In the genomic region with DNA sequence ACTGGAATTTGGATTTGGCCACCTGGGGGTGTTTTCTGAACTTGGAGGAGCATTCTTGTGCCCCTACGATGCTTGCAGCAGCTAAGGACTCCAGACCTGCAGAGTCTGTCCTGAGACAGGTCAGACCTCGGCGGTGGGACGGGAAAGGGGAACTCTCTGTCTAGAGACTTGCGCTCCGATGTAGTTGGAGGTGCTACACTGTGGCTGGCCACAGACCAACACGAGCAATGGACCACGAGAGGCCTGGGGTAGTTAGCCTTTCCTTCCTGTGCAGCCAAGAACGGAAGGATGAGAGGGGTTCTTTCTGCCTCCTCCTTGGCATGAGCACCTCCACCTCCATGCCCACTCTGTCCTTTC, we compare ENCODE assay signal across 16 cellular contexts. TPM values are rescaled to one million over a fixed set of nuclear protein-coding genes. Genes with fewer than 3 reads are reported as not detected.
DNase-seq lines count a peak whose midpoint lies in the region; ATAC-seq and TF ChIP-seq lines count a peak whose summit lies in the region.
"Had no signal": no experiment of that assay in that cellular context is flagged by ENCODE, and none has a peak within 500 bp of the region (broad histone marks: within the 10 kb centered on the region; RNA-seq: fewer than 3 reads in every experiment).

No MANE protein-coding gene starts in this region.

- no peaks in the 10 kb centered on the region for H3K79me2 ChIP-seq in PC-9 (ENCODE audit: low read depth)

- H3K36me3 Mint-ChIP-seq in natural killer cell treated with Interleukin-12 subunit alpha and Interleukin-12 subunit beta and Interleukin-15 and Interleukin-18, amount 100 ng/mL, for 72 hours: no peaks in the 10 kb centered on the region

- H3K27ac ChIP-seq in PC-9: no peak overlapping the region
- H3K27ac ChIP-seq in thyroid gland: peak overlapping the region in 2 of 3 donors; percentile 51 to 53

- H3K36me3 ChIP-seq in PC-9 (ENCODE audit: low read depth) (no peaks in the 10 kb centered on the region), thyroid gland (no peaks in the 10 kb centered on the region)

- H3K4me1 ChIP-seq in PC-9 (replicated peaks; ENCODE audit: insufficient read depth) (peaks cover 17% of the 10 kb centered on the region), thyroid gland (peaks cover 8 to 25% of the 10 kb centered on the region in 2 donors)

- intact Hi-C loops in PC-9 (cut with micrococcal nuclease; ENCODE audit: unreplicated experiment): no loop called here
- intact Hi-C loops in thyroid gland (cut with DNase I): no loop called here
- intact Hi-C loops in head of caudate nucleus (cut with DNase I): no loop called here

- CTCF ChIA-PET in PC-9 (lab: Charles Lee): no interaction called here

- no peaks in the 10 kb centered on the region for H3K9me2 ChIP-seq in PC-9 (ENCODE audit: insufficient read depth)

- H3K9me3 ChIP-seq in PC-9 (ENCODE audit: insufficient read depth, low read depth) (no peaks in the 10 kb centered on the region), thyroid gland (no peaks in the 10 kb centered on the region)

- BruUV-seq in PC-9 (replicated peaks; lab: Mats Ljungman, UMichigan): no TSS peak

- ATAC-seq in esophagus mucosa (peak; percentile 9), HG02840 (IDR thresholded peaks at IDR 0.05; ENCODE audit: low FRiP score, unreplicated experiment) (no peak)
- peak; percentile 62 to 79 for ATAC-seq in natural killer cell treated with Interleukin-12 subunit alpha and Interleukin-12 subunit beta and Interleukin-15 and Interleukin-18, amount 100 ng/mL, for 72 hours
- ATAC-seq: activated T-cell treated with anti-CD3 and anti-CD28 coated beads, Interleukin-2, amount 50 U/mL, for 4 hours had no signal

- TF ChIP-seq POLR2A in thyroid gland (IDR thresholded peaks at IDR 0.05): no peak

- no peak overlapping the region for H3K4me3 Mint-ChIP-seq in natural killer cell treated with Interleukin-12 subunit alpha and Interleukin-12 subunit beta and Interleukin-15 and Interleukin-18, amount 100 ng/mL, for 72 hours
- H3K4me3 Mint-ChIP-seq: activated T-cell treated with anti-CD3 and anti-CD28 coated beads, Interleukin-2, amount 50 U/mL, for 4 hours; stimulated activated naive CD8-positive, alpha-beta T cell treated with anti-CD3 and anti-CD28 coated beads, Interleukin-15, Interleukin-2, amounts not matched to agents 100 ng/mL and 50 ng/mL, for 24 hours had no signal

- peaks cover 23 to 40% of the 10 kb centered on the region in 2 donors for H3K4me1 Mint-ChIP-seq in natural killer cell treated with Interleukin-12 subunit alpha and Interleukin-12 subunit beta and Interleukin-15 and Interleukin-18, amount 100 ng/mL, for 72 hours (ENCODE audit: low read depth in 2 of 2)

- POLR2A ChIA-PET in PC-9 (lab: Charles Lee; ENCODE audit: unreplicated experiment): no interaction called here

- H3K27me3 ChIP-seq in PC-9 (ENCODE audit: insufficient read depth, low read depth) (0 out of 2 replicates have a peak, but pooled peaks cover 4% of the 10 kb centered on the region), thyroid gland (no peaks in the 10 kb centered on the region)

- 0 out of 2 replicates have a peak overlapping the region, but pooled peaks have one; percentile 57 for H3K4me2 ChIP-seq in PC-9

- H3K4me3 ChIP-seq in PC-9 (no peak overlapping the region), thyroid gland (replicated peaks in 1 of 3) (no peak overlapping the region)

- no peak for TF ChIP-seq CTCF in PC-9 (conservative IDR thresholded peaks at IDR 0.05)
- TF ChIP-seq CTCF in thyroid gland (IDR thresholded peaks at IDR 0.05): no peak

- peaks cover 5% of the 10 kb centered on the region; the same call in 1 of the 2 replicates for H3F3A ChIP-seq in PC-9 (ENCODE audit: insufficient read depth, low read depth)

- H4K20me1 ChIP-seq in PC-9 (ENCODE audit: insufficient read depth): no peaks in the 10 kb centered on the region

- 86 to 91% methylated on average over 9 of the region's 9 CpGs for WGBS in thyroid gland, 2 donors

- no peaks in the 10 kb centered on the region for H3K9me3 Mint-ChIP-seq in natural killer cell treated with Interleukin-12 subunit alpha and Interleukin-12 subunit beta and Interleukin-15 and Interleukin-18, amount 100 ng/mL, for 72 hours
- H3K9me3 Mint-ChIP-seq: activated T-cell treated with anti-CD3 and anti-CD28 coated beads, Interleukin-2, amount 50 U/mL, for 4 hours had no signal

- H2AFZ ChIP-seq in PC-9: no peak overlapping the region

- DNase-seq in PC-9 (no peak), thyroid gland (no peak), NCI-H1105 (lab: John Stamatoyannopoulos, UW) (no peak), head of caudate nucleus (no peak)
- DNase-seq in natural killer cell treated with Interleukin-12 subunit alpha and Interleukin-12 subunit beta and Interleukin-15 and Interleukin-18, amount 100 ng/mL, for 72 hours (ENCODE audit: low spot score): no peak
- DNase-seq: activated T-cell treated with anti-CD3 and anti-CD28 coated beads, Interleukin-2, amount 50 U/mL, for 4 hours; central memory CD4-positive, alpha-beta T cell; DMS79; foreskin fibroblast; NCI-H1930; NCI-H510A had no signal

- no peaks in the 10 kb centered on the region for H3K27me3 Mint-ChIP-seq in natural killer cell treated with Interleukin-12 subunit alpha and Interleukin-12 subunit beta and Interleukin-15 and Interleukin-18, amount 100 ng/mL, for 72 hours
- H3K27me3 Mint-ChIP-seq: stimulated activated naive CD8-positive, alpha-beta T cell treated with anti-CD3 and anti-CD28 coated beads, Interleukin-15, Interleukin-2, amounts not matched to agents 100 ng/mL and 50 ng/mL, for 24 hours had no signal

- peak overlapping the region in 1 of 2 donors; percentile 15 for H3K27ac Mint-ChIP-seq in natural killer cell treated with Interleukin-12 subunit alpha and Interleukin-12 subunit beta and Interleukin-15 and Interleukin-18, amount 100 ng/mL, for 72 hours

RNA-seq across cellular contexts. Expression of a gene that starts 5.9 kb away (rescaled TPM):
- 62.7 and 105 TPM in 2 replicates for total RNA-seq in PC-9 (2021)
- total RNA-seq in esophagus mucosa: 11.8 TPM
- total RNA-seq in natural killer cell treated with Interleukin-12 subunit alpha and Interleukin-12 subunit beta and Interleukin-15 and Interleukin-18, amount 100 ng/mL, for 72 hours: 100 to 1,000 TPM in 1 of 2 donors, 10 to 100 TPM in 1; 57.8 to 106 TPM
- total RNA-seq in thyroid gland: 10 to 100 TPM; 33.4 to 57.5 (median 47.0) TPM

RNA-seq across cellular contexts. Expression of a gene that starts 30.2 kb away (rescaled TPM):
- total RNA-seq in PC-9 (2021): 3.5 and 4.1 TPM in 2 replicates
- 1.8 TPM for total RNA-seq in esophagus mucosa
- total RNA-seq in natural killer cell treated with Interleukin-12 subunit alpha and Interleukin-12 subunit beta and Interleukin-15 and Interleukin-18, amount 100 ng/mL, for 72 hours: 1 to 10 TPM; 7.7 to 8.2 TPM
- total RNA-seq in thyroid gland: 10 to 100 TPM in 1 of 4 donors, 1 to 10 TPM in 3; 7.5 to 13.2 (median 9.3) TPM

RNA-seq across cellular contexts. Expression of a gene that starts 36.0 kb away (rescaled TPM):
- total RNA-seq in PC-9 (2021) (2.4 and 3.0 TPM in 2 replicates), esophagus mucosa (0.88 TPM), thyroid gland (10 to 100 TPM in 2 of 4 donors, 1 to 10 TPM in 2; 5.7 to 19.6 (median 10.1) TPM)
- total RNA-seq in natural killer cell treated with Interleukin-12 subunit alpha and Interleukin-12 subunit beta and Interleukin-15 and Interleukin-18, amount 100 ng/mL, for 72 hours: under 1 TPM; 0.52 to 0.95 TPM

RNA-seq across cellular contexts. Expression of a gene that starts 47.3 kb away (rescaled TPM):
- total RNA-seq in PC-9 (2021): 12.3 and 19.2 TPM in 2 replicates
- total RNA-seq in esophagus mucosa: not detected
- total RNA-seq in natural killer cell treated with Interleukin-12 subunit alpha and Interleukin-12 subunit beta and Interleukin-15 and Interleukin-18, amount 100 ng/mL, for 72 hours: under 1 TPM in 1 of 2 donors, not detected in 1; 0.31 TPM
- total RNA-seq in thyroid gland: 10 to 100 TPM; 16.3 to 19.3 (median 17.9) TPM
- total RNA-seq: osteocyte, SK-MEL-5 had no signal
